Comparison of ENCODE assay signal across 14 cellular contexts in genomic region chr2:165149439-165149838, GRCh38. TPM values are rescaled to one million over a fixed set of nuclear protein-coding genes. Genes with fewer than 3 reads are reported as not detected.
DNase-seq lines count a peak whose midpoint lies in the region; ATAC-seq, FAIRE-seq and TF ChIP-seq lines count a peak whose summit lies in the region.
"Had no signal": no experiment of that assay in that cellular context is flagged by ENCODE, and none has a peak within 500 bp of the region (broad histone marks: within the 10 kb centered on the region; RNA-seq: fewer than 3 reads in every experiment).

No MANE protein-coding gene starts in this region.

- TF ChIP-seq RAD21 in GM12878 (IDR thresholded peaks at IDR 0.05; ENCODE audit: insufficient read depth, low read depth, low read length) = no peak

- H4K20me1 ChIP-seq in GM12878 (ENCODE audit: control insufficient read depth, insufficient read depth) = no peaks in the 10 kb centered on the region

- H3K4me2 ChIP-seq in GM12878 (ENCODE audit: control insufficient read depth, insufficient read depth) = no peak overlapping the region; the same call in 1 of the 2 replicates

- no peaks in the 10 kb centered on the region for H3K4me1 ChIP-seq in GM12878 (ENCODE audit: control insufficient read depth, insufficient read depth, low read length)

- H3K4me3 ChIP-seq in GM12878 = no peak overlapping the region

- 3% methylated on average over 5 of the region's 5 CpGs for WGBS in GM12878 (ENCODE audit: insufficient coverage, insufficient replicate concordance, low lambda C conversion rate, missing lambda C conversion rate)

- H3K79me2 ChIP-seq in GM12878 (ENCODE audit: control insufficient read depth, insufficient read depth, low read length) = no peaks in the 10 kb centered on the region

- no peak overlapping the region for H3K9ac ChIP-seq in GM12878 (ENCODE audit: control insufficient read depth, insufficient read depth, low read length)

- in situ Hi-C loops in GM12878 (cut with MboI) = no loop called here

- BruUV-seq in GM12878 (replicated peaks; lab: Mats Ljungman, UMichigan) = no TSS peak

- RAD21 ChIA-PET in GM12878 (lab: Charles Lee; ENCODE audit: unreplicated experiment) = no interaction called here

- ATAC-seq in GM18909 (IDR thresholded peaks at IDR 0.05; ENCODE audit: poor library complexity, unreplicated experiment) (peak; percentile 92), GM21529 (IDR thresholded peaks at IDR 0.05; ENCODE audit: unreplicated experiment) (peak; percentile 93), HG03097 (IDR thresholded peaks at IDR 0.05; ENCODE audit: low FRiP score, unreplicated experiment) (peak; percentile 76), GM12878 (peak; percentile 82)

- no peaks in the 10 kb centered on the region for H3K9me3 ChIP-seq in GM12878 (replicated peaks; ENCODE audit: control insufficient read depth, insufficient read depth, low read length)
- H3K9me3 ChIP-seq: neutrophil had no signal

- intact Hi-C loops in GM12878 (cut with micrococcal nuclease; ENCODE audit: unreplicated experiment) = no loop called here

- FAIRE-seq in GM12878 (lab: Jason Lieb, UNC) = peak; percentile 89
- no peak for FAIRE-seq in GM19239 (lab: Jason Lieb, UNC)

- POLR2A ChIA-PET in GM12878 (lab: Charles Lee) = no interaction called here

- TF ChIP-seq CTCF in GM12878 (IDR thresholded peaks at IDR 0.05 in 2 of 3, conservative IDR thresholded peaks at IDR 0.05 in 1 of 3; ENCODE audit: control insufficient read depth in 2 of 3, extremely low read depth in 1 of 3, insufficient read depth in 1 of 3, low read depth in 3 of 3, low read length in 3 of 3) = no peak

- no peak overlapping the region for H3K27ac ChIP-seq in GM12878 (ENCODE audit: control insufficient read depth, insufficient read depth)
- H3K27ac ChIP-seq: neutrophil had no signal

- no peak overlapping the region for H2AFZ ChIP-seq in GM12878 (ENCODE audit: control insufficient read depth, low read depth, low read length)

- SMC1A ChIA-PET in GM12878 (lab: Charles Lee; ENCODE audit: uncharacterized antibody, unreplicated experiment) = interaction anchor here (1.7 kb wide), 1 partner anchor 8 kb away, joined by 5 read pairs; no protein-coding TSS in a partner anchor

- DNase-seq in GM12878 (ENCODE audit: low read depth, low spot score) = peak; percentile 35
- no peak for DNase-seq in AG08395 (ENCODE audit: low spot score)
- no peak for DNase-seq in GM19239 (ENCODE audit: insufficient read length, low spot score)
- DNase-seq in NCI-H69 (lab: John Stamatoyannopoulos, UW) = no peak
- DNase-seq: activated CD4-positive, alpha-beta T cell treated with anti-CD3 and anti-CD28 coated beads, Interleukin-2, amount 50 U/mL, for 1 hour; foreskin melanocyte; IMR-90; SHP77; stimulated activated CD4-positive, alpha-beta T cell treated with anti-CD3 and anti-CD28 coated beads, Interleukin-15, amount 100 ng/mL, for 24 hours; stimulated activated naive CD4-positive, alpha-beta T cell treated with Interleukin-2 at 50 U/mL for 16 hours had no signal

- no peak; a peak in 1 of 4 replicates for TF ChIP-seq EP300 in GM12878 (IDR thresholded peaks at IDR 0.05; ENCODE audit: borderline replicate concordance in 1 of 2, control insufficient read depth in 1 of 2, low read depth in 2 of 2, low read length in 2 of 2)

- H3K36me3 ChIP-seq in GM12878 (ENCODE audit: control insufficient read depth in 2 of 2, insufficient read depth in 2 of 2, low read length in 1 of 2) = no peaks in the 10 kb centered on the region
- H3K36me3 ChIP-seq: neutrophil had no signal

- no peaks in the 10 kb centered on the region for H3K27me3 ChIP-seq in GM12878 (replicated peaks in 1 of 2; ENCODE audit: control insufficient read depth in 2 of 2, insufficient read depth in 2 of 2, low read length in 1 of 2)
- H3K27me3 ChIP-seq: neutrophil had no signal

- no peak for TF ChIP-seq POLR2A in GM12878 (IDR thresholded peaks at IDR 0.05; ENCODE audit: low read depth, low read length)

- CTCF ChIA-PET in GM12878 (lab: Yijun Ruan, JAX) = no interaction called here

TF ChIP-seq in GM12878, 131 proteins besides CTCF, POLR2A, EP300 and RAD21 (continues in another document):
- TF ChIP-seq SIX5 (IDR thresholded peaks at IDR 0.05; ENCODE audit: low read depth, low read length, severe bottlenecking) (no peak), ZBTB33 (IDR thresholded peaks at IDR 0.05) (no peak), HSF1 (IDR thresholded peaks at IDR 0.05; ENCODE audit: low read depth, low read length) (no peak), PAX8 (IDR thresholded peaks at IDR 0.05) (no peak), MEF2A (IDR thresholded peaks at IDR 0.05; ENCODE audit: insufficient read depth, low read depth, low read length) (0 out of 2 replicates have a peak, but pooled peaks have one; percentile 11), SKIL (IDR thresholded peaks at IDR 0.05; ENCODE audit: low read depth, poor library complexity, severe bottlenecking) (no peak)
- TF ChIP-seq, protein P1, sequence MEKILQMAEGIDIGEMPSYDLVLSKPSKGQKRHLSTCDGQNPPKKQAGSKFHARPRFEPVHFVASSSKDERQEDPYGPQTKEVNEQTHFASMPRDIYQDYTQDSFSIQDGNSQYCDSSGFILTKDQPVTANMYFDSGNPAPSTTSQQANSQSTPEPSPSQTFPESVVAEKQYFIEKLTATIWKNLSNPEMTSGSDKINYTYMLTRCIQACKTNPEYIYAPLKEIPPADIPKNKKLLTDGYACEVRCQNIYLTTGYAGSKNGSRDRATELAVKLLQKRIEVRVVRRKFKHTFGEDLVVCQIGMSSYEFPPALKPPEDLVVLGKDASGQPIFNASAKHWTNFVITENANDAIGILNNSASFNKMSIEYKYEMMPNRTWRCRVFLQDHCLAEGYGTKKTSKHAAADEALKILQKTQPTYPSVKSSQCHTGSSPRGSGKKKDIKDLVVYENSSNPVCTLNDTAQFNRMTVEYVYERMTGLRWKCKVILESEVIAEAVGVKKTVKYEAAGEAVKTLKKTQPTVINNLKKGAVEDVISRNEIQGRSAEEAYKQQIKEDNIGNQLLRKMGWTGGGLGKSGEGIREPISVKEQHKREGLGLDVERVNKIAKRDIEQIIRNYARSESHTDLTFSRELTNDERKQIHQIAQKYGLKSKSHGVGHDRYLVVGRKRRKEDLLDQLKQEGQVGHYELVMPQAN (conservative IDR thresholded peaks at IDR 0.05) = no peak

RNA-seq across cellular contexts. Expression of gene SCN3A, which starts 54.4 kb away (rescaled TPM):
- not detected in 2 replicates for total RNA-seq in GM12878 (2013; cell fraction: nucleolus; rRNA removed)
- total RNA-seq in GM12878 (2014; rRNA removed) = 0.06 and 0.11 TPM in 2 replicates
- total RNA-seq in GM12878 (2014; rRNA removed; fragmentation: Illumina TruSeq; extraction: Trizol) = 0.04 and 0.14 TPM in 2 replicates
- total RNA-seq in GM12878 (2021) = 0.05 and 0.21 TPM in 2 replicates
- 0.03 TPM for polyA plus RNA-seq in GM12878 (2011; ENCODE audit: low read depth)
- polyA plus RNA-seq in GM12878 (2011; rRNA removed) = 0.34 and 0.62 TPM in 2 replicates
- 0.12 and 0.15 TPM in 2 replicates for polyA plus RNA-seq in GM12878 (2011; cell fraction: cytosol; rRNA removed)
- polyA plus RNA-seq in GM12878 (2011; cell fraction: nucleus; rRNA removed) = 0.69 and 0.73 TPM in 2 replicates
- 0.03 and 0.04 TPM in 2 replicates for polyA plus RNA-seq in GM12878 (2012)
- polyA plus RNA-seq in GM12878 (2014; fragmentation: Illumina TruSeq; extraction: Trizol) = 0.03 and 0.06 TPM in 2 replicates
- under 1 TPM in 1 of 2 experiments, not detected in 1; 0.09 TPM for polyA plus RNA-seq in GM12878 (2014; fragmentation: Nextera tagmentation; extraction: Ambion mirVana)
- polyA plus RNA-seq in GM12878 (2014; rRNA removed) = 0.05 TPM in 2 replicates
- not detected for polyA plus RNA-seq in GM12878 (2016; fragmentation: Nextera tagmentation; extraction: Ambion mirVana)
- polyA minus RNA-seq in GM12878 (2011; rRNA and poly(A)+ RNA removed) = 0.73 and 0.77 TPM in 2 replicates
- polyA minus RNA-seq in GM12878 (2011; cell fraction: cytosol; rRNA and poly(A)+ RNA removed) = 0.21 and 0.40 TPM in 2 replicates
- polyA minus RNA-seq in GM12878 (2011; cell fraction: nucleus; rRNA and poly(A)+ RNA removed) = 0.24 and 0.57 TPM in 2 replicates
